ENCODE assay signal across 13 cellular contexts in genomic region chr5:123795688-123796087, GRCh38.
A peak's percentile ranks its signal among the peaks of the same experiment; 100 is the strongest.
DNase-seq lines count a peak whose midpoint lies in the region; ATAC-seq, FAIRE-seq and TF ChIP-seq lines count a peak whose summit lies in the region.
"Had no signal": no experiment of that assay in that cellular context is flagged by ENCODE, and none has a peak within 500 bp of the region (broad histone marks: within the 10 kb centered on the region; RNA-seq: fewer than 3 reads in every experiment).

No MANE protein-coding gene starts in this region.

- DNase-seq in M059J (ENCODE audit: low read depth) (peak; percentile 7), choroid plexus epithelial cell (ENCODE audit: low read depth) (peak; percentile 82), fibroblast of villous mesenchyme (ENCODE audit: low read depth) (peak; percentile 69), HT-29 (ENCODE audit: low spot score) (no peak), H54 (ENCODE audit: insufficient read length, low spot score) (no peak)
- DNase-seq: Caco-2; CD8-positive, alpha-beta memory T cell; DND-41; GF-D8 had no signal

- no peak overlapping the region for H3K4me3 ChIP-seq in choroid plexus epithelial cell (ENCODE audit: low read depth, low read length)
- H3K4me3 ChIP-seq in fibroblast of villous mesenchyme (ENCODE audit: low read depth, low read length), result no peak overlapping the region
- H3K4me3 ChIP-seq: A549 had no signal

- no peak for FAIRE-seq in H54 (lab: Jason Lieb, UNC)
- FAIRE-seq: A549, GM19239 had no signal

- no peak for TF ChIP-seq POLR2A in H54 (IDR thresholded peaks at IDR 0.05; ENCODE audit: low read depth, low read length)

- no peak for TF ChIP-seq CTCF in choroid plexus epithelial cell (conservative IDR thresholded peaks at IDR 0.05; ENCODE audit: low read depth, low read length)
- no peak for TF ChIP-seq CTCF in fibroblast of villous mesenchyme (IDR thresholded peaks at IDR 0.05; ENCODE audit: insufficient read depth, low read depth, low read length)

- ATAC-seq in SK-N-SH treated with all-trans-retinoic acid at 6 μM for 48 hours (no peak), HG02642 (IDR thresholded peaks at IDR 0.05; ENCODE audit: poor library complexity, unreplicated experiment) (no peak)
- ATAC-seq: A549 had no signal

TF ChIP-seq in SK-N-SH treated with all-trans-retinoic acid at 6 μM for 48 hours, 23 proteins besides CTCF, POLR2A, EP300 and RAD21:
- TF ChIP-seq, protein P1, sequence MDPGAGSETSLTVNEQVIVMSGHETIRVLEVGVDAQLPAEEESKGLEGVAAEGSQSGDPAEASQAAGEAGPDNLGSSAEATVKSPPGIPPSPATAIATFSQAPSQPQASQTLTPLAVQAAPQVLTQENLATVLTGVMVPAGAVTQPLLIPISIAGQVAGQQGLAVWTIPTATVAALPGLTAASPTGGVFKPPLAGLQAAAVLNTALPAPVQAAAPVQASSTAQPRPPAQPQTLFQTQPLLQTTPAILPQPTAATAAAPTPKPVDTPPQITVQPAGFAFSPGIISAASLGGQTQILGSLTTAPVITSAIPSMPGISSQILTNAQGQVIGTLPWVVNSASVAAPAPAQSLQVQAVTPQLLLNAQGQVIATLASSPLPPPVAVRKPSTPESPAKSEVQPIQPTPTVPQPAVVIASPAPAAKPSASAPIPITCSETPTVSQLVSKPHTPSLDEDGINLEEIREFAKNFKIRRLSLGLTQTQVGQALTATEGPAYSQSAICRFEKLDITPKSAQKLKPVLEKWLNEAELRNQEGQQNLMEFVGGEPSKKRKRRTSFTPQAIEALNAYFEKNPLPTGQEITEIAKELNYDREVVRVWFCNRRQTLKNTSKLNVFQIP (CRISPR knock-in tag; IDR thresholded peaks at IDR 0.05; ENCODE audit: borderline replicate concordance, low read depth), result no peak
- TF ChIP-seq OSR1 (CRISPR knock-in tag; IDR thresholded peaks at IDR 0.05) (no peak), ESRRG (CRISPR knock-in tag; IDR thresholded peaks at IDR 0.05) (no peak), ZC3H10 (CRISPR knock-in tag; IDR thresholded peaks at IDR 0.05) (no peak), ARNTL (CRISPR knock-in tag; IDR thresholded peaks at IDR 0.05; ENCODE audit: borderline replicate concordance, low read depth) (no peak), BACH2 (CRISPR knock-in tag; IDR thresholded peaks at IDR 0.05; ENCODE audit: borderline replicate concordance) (no peak), RARB (CRISPR knock-in tag; IDR thresholded peaks at IDR 0.05) (no peak)
- TF ChIP-seq, protein P2, sequence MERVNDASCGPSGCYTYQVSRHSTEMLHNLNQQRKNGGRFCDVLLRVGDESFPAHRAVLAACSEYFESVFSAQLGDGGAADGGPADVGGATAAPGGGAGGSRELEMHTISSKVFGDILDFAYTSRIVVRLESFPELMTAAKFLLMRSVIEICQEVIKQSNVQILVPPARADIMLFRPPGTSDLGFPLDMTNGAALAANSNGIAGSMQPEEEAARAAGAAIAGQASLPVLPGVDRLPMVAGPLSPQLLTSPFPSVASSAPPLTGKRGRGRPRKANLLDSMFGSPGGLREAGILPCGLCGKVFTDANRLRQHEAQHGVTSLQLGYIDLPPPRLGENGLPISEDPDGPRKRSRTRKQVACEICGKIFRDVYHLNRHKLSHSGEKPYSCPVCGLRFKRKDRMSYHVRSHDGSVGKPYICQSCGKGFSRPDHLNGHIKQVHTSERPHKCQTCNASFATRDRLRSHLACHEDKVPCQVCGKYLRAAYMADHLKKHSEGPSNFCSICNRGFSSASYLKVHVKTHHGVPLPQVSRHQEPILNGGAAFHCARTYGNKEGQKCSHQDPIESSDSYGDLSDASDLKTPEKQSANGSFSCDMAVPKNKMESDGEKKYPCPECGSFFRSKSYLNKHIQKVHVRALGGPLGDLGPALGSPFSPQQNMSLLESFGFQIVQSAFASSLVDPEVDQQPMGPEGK (CRISPR knock-in tag; IDR thresholded peaks at IDR 0.05; ENCODE audit: borderline replicate concordance), result no peak
- TF ChIP-seq, protein P3, sequence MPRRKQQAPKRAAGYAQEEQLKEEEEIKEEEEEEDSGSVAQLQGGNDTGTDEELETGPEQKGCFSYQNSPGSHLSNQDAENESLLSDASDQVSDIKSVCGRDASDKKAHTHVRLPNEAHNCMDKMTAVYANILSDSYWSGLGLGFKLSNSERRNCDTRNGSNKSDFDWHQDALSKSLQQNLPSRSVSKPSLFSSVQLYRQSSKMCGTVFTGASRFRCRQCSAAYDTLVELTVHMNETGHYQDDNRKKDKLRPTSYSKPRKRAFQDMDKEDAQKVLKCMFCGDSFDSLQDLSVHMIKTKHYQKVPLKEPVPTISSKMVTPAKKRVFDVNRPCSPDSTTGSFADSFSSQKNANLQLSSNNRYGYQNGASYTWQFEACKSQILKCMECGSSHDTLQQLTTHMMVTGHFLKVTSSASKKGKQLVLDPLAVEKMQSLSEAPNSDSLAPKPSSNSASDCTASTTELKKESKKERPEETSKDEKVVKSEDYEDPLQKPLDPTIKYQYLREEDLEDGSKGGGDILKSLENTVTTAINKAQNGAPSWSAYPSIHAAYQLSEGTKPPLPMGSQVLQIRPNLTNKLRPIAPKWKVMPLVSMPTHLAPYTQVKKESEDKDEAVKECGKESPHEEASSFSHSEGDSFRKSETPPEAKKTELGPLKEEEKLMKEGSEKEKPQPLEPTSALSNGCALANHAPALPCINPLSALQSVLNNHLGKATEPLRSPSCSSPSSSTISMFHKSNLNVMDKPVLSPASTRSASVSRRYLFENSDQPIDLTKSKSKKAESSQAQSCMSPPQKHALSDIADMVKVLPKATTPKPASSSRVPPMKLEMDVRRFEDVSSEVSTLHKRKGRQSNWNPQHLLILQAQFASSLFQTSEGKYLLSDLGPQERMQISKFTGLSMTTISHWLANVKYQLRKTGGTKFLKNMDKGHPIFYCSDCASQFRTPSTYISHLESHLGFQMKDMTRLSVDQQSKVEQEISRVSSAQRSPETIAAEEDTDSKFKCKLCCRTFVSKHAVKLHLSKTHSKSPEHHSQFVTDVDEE (CRISPR knock-in tag; IDR thresholded peaks at IDR 0.05), result no peak

Comparison
In these comparisons a context has a peak if more than half of its experiments do, and no peak if none do; other contexts are left out.
1. DNase-seq: peak in M059J (single experiment), choroid plexus epithelial cell (single experiment) and fibroblast of villous mesenchyme (single experiment); none in HT-29 (single experiment) and H54 (single experiment).